In the genomic region with DNA sequence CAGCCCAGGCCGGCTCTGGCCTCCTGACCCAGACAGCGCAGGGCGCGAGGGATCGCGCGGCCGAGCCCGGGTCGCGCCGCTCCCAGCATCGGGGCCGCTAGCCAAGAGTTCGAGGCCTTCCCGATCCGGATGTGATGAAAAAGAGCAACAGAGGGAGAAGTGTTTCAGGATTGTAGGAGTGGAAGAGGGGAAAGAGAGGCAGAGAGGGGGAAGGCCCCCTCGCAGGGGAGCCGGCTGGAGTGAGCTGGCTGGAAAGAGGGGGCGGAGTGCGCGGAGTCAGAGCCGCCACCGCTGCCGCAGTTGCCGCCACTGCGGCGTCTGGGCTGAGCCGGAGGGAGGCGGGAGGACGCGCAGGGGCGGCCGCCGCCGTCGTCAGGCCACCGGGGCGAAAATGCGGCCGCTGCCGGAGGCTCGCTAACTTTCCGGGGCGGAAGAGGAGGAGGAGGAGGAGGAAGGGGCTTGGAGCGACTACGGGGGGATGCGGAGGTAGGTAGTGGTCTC, we compare ENCODE assay signal across 8 cellular contexts. TPM values are rescaled to one million over a fixed set of nuclear protein-coding genes. Genes with fewer than 3 reads are reported as not detected.
A peak's percentile ranks its signal among the peaks of the same experiment; 100 is the strongest.
DNase-seq lines count a peak whose midpoint lies in the region; ATAC-seq and TF ChIP-seq lines count a peak whose summit lies in the region.

No MANE protein-coding gene starts in this region.

- peaks cover 51% of the 10 kb centered on the region for H3K4me1 Mint-ChIP-seq in activated CD4-positive, alpha-beta memory T cell treated with anti-CD3 and anti-CD28 coated beads, Interleukin-2, amount 10 ng/mL, durations not matched to agents 7 days and 5 days
- peaks cover 26 to 55% of the 10 kb centered on the region in 2 donors for H3K4me1 Mint-ChIP-seq in effector memory CD8-positive, alpha-beta T cell (ENCODE audit: low read depth in 2 of 2)

- peaks cover 33% of the 10 kb centered on the region for H3K36me3 Mint-ChIP-seq in activated CD4-positive, alpha-beta memory T cell treated with anti-CD3 and anti-CD28 coated beads, Interleukin-2, amount 10 ng/mL, durations not matched to agents 7 days and 5 days (ENCODE audit: low read depth)
- peaks cover 14% of the 10 kb centered on the region for H3K36me3 Mint-ChIP-seq in effector memory CD8-positive, alpha-beta T cell (ENCODE audit: insufficient read depth)

- DNase-seq in GF-D8 (lab: John Stamatoyannopoulos, UW) (peak; percentile 10), LNCaP clone FGC (ENCODE audit: low read depth) (no peak), mucosa of gallbladder (ENCODE audit: low spot score) (peak; percentile 15), putamen (ENCODE audit: low spot score) (no peak)
- DNase-seq in activated CD4-positive, alpha-beta memory T cell treated with anti-CD3 and anti-CD28 coated beads, Interleukin-2, amount 10 ng/mL, durations not matched to agents 7 days and 5 days = peak; percentile 69
- peak; percentile 40 to 53 (median 52) for DNase-seq in effector memory CD8-positive, alpha-beta T cell
- DNase-seq in stimulated activated CD8-positive, alpha-beta memory T cell treated with anti-CD3 and anti-CD28 coated beads, Interleukin-7, amount 100 ng/mL, for 48 hours (ENCODE audit: extremely low read depth in 1 of 2, low read depth in 1 of 2) = peak; percentile 49 to 52

- no peaks in the 10 kb centered on the region for H3K27me3 Mint-ChIP-seq in activated CD4-positive, alpha-beta memory T cell treated with anti-CD3 and anti-CD28 coated beads, Interleukin-2, amount 10 ng/mL, durations not matched to agents 7 days and 5 days
- no peaks in the 10 kb centered on the region for H3K27me3 Mint-ChIP-seq in effector memory CD8-positive, alpha-beta T cell

- peak overlapping the region; percentile 95 for H3K27ac Mint-ChIP-seq in activated CD4-positive, alpha-beta memory T cell treated with anti-CD3 and anti-CD28 coated beads, Interleukin-2, amount 10 ng/mL, durations not matched to agents 7 days and 5 days
- H3K27ac Mint-ChIP-seq in effector memory CD8-positive, alpha-beta T cell = peak overlapping the region; percentile 97

- H3K4me3 Mint-ChIP-seq in activated CD4-positive, alpha-beta memory T cell treated with anti-CD3 and anti-CD28 coated beads, Interleukin-2, amount 10 ng/mL, durations not matched to agents 7 days and 5 days = peak overlapping the region; percentile 99
- peak overlapping the region; percentile 88 to 94 for H3K4me3 Mint-ChIP-seq in effector memory CD8-positive, alpha-beta T cell

- no peaks in the 10 kb centered on the region for H3K9me3 Mint-ChIP-seq in activated CD4-positive, alpha-beta memory T cell treated with anti-CD3 and anti-CD28 coated beads, Interleukin-2, amount 10 ng/mL, durations not matched to agents 7 days and 5 days
- no peaks in the 10 kb centered on the region for H3K9me3 Mint-ChIP-seq in effector memory CD8-positive, alpha-beta T cell

- ATAC-seq in GM21737 (IDR thresholded peaks at IDR 0.05; ENCODE audit: unreplicated experiment) = peak; percentile 35
- peak; percentile 68 for ATAC-seq in effector memory CD8-positive, alpha-beta T cell (replicated peaks)

- POLR2A ChIA-PET in activated CD4-positive, alpha-beta memory T cell treated with anti-CD3 and anti-CD28 coated beads, Interleukin-2, amount 10 ng/mL, durations not matched to agents 7 days and 5 days (lab: Charles Lee) = interaction anchor here (1.1 to 7.5 kb wide), 7 partner anchors 10 to 109 kb away, joined by 3 to 309 read pairs (median 4); no protein-coding TSS in a partner anchor

- peak overlapping the region; percentile 16 for H3K4me3 ChIP-seq in LNCaP clone FGC (ENCODE audit: low read depth, low read length)

- CTCF ChIA-PET in activated CD4-positive, alpha-beta memory T cell treated with anti-CD3 and anti-CD28 coated beads, Interleukin-2, amount 10 ng/mL, durations not matched to agents 7 days and 5 days (lab: Charles Lee) = interaction anchor here (0.7 to 4.8 kb wide), 5 partner anchors 27 to 427 kb away, joined by 3 to 25 read pairs (median 3); no protein-coding TSS in a partner anchor

- no peak for TF ChIP-seq CTCF in LNCaP clone FGC (IDR thresholded peaks at IDR 0.05; ENCODE audit: control insufficient read depth, extremely low read depth, insufficient read depth)

RNA-seq across cellular contexts. Expression of a gene that starts 0.3 kb away (rescaled TPM):
- 10 to 100 TPM; 85.8 to 90.7 TPM for total RNA-seq in activated CD4-positive, alpha-beta memory T cell treated with anti-CD3 and anti-CD28 coated beads, Interleukin-2, amount 10 ng/mL, durations not matched to agents 7 days and 5 days
- 13.7 TPM for total RNA-seq in mucosa of gallbladder

Comparison
In these comparisons a context has a peak if more than half of its experiments do, and no peak if none do; other contexts are left out.
1. DNase-seq: peak in GF-D8 (single experiment), activated CD4-positive, alpha-beta memory T cell treated with anti-CD3 and anti-CD28 coated beads, Interleukin-2, amount 10 ng/mL, durations not matched to agents 7 days and 5 days (single experiment), effector memory CD8-positive, alpha-beta T cell (3 of 3), mucosa of gallbladder (single experiment) and stimulated activated CD8-positive, alpha-beta memory T cell treated with anti-CD3 and anti-CD28 coated beads, Interleukin-7, amount 100 ng/mL, for 48 hours (2 of 2); none in LNCaP clone FGC (single experiment) and putamen (single experiment).